1 cellular context compared by ENCODE assay signal in the genomic region with DNA sequence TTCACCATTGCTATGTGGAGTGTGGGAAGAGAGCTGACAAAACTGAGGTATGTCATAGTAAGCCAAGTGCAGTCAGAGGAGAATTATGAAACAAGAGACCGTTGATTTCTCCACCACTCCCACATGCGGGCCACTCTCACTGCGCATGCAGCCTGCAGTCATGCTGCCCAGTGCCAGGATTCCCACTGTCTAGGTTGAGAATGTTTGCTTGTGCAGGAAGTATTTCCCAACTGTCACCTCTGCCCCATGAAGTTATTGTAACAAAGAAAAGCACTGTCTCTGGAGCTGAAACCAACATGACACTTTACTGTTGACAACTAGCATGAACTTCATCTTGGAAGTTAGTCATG.
TF ChIP-seq lines count a peak whose summit lies in the region.

No MANE protein-coding gene starts in this region.

TF ChIP-seq in liver, 16 proteins besides CTCF, POLR2A, EP300 and RAD21 (continued from another document):
- TF ChIP-seq, protein P1, sequence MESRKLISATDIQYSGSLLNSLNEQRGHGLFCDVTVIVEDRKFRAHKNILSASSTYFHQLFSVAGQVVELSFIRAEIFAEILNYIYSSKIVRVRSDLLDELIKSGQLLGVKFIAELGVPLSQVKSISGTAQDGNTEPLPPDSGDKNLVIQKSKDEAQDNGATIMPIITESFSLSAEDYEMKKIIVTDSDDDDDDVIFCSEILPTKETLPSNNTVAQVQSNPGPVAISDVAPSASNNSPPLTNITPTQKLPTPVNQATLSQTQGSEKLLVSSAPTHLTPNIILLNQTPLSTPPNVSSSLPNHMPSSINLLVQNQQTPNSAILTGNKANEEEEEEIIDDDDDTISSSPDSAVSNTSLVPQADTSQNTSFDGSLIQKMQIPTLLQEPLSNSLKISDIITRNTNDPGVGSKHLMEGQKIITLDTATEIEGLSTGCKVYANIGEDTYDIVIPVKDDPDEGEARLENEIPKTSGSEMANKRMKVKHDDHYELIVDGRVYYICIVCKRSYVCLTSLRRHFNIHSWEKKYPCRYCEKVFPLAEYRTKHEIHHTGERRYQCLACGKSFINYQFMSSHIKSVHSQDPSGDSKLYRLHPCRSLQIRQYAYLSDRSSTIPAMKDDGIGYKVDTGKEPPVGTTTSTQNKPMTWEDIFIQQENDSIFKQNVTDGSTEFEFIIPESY (IDR thresholded peaks at IDR 0.05), result peak; percentile 94
